1 cellular context compared by ENCODE assay signal in genomic region chr13:20686863-20687579, GRCh38.
TF ChIP-seq lines count a peak whose summit lies in the region.

No MANE protein-coding gene starts in this region.

TF ChIP-seq in GM23338, 12 proteins besides CTCF, POLR2A, EP300 and RAD21 (continued from another document):
- no peak for TF ChIP-seq ZNF462 (CRISPR knock-in tag; IDR thresholded peaks at IDR 0.05)
- TF ChIP-seq EZH2 (IDR thresholded peaks at IDR 0.05; ENCODE audit: low read depth, unreplicated experiment) = no peak
- no peak for TF ChIP-seq CREB1 (CRISPR knock-in tag; IDR thresholded peaks at IDR 0.05; ENCODE audit: low read depth)
- TF ChIP-seq ZNF331 (CRISPR knock-in tag; IDR thresholded peaks at IDR 0.05; ENCODE audit: low read depth) = no peak
- no peak for TF ChIP-seq STAT1 (IDR thresholded peaks at IDR 0.05; ENCODE audit: unreplicated experiment)
- TF ChIP-seq POLR2AphosphoS5 (IDR thresholded peaks at IDR 0.05; ENCODE audit: low read depth) = no peak
- TF ChIP-seq JUNB (IDR thresholded peaks at IDR 0.05; ENCODE audit: unreplicated experiment) = no peak
- no peak for TF ChIP-seq ETS1 (IDR thresholded peaks at IDR 0.05)
- no peak for TF ChIP-seq REST (IDR thresholded peaks at IDR 0.05; ENCODE audit: unreplicated experiment)
- no peak for TF ChIP-seq NANOG (IDR thresholded peaks at IDR 0.05; ENCODE audit: borderline replicate concordance)
TF ChIP-seq in GM23338: peak in this region for 0.
